Comparison of ENCODE assay signal across 1 cellular context in genomic region chr7:73420016-73420415, GRCh38.
A peak's percentile ranks its signal among the peaks of the same experiment; 100 is the strongest.
TF ChIP-seq lines count a peak whose summit lies in the region.

No MANE protein-coding gene starts in this region.

TF ChIP-seq in IMR-90, 13 proteins besides CTCF, POLR2A, EP300 and RAD21:
- TF ChIP-seq BHLHE40 (IDR thresholded peaks at IDR 0.05; ENCODE audit: low read depth, low read length), result peak; percentile 52; the same call in 1 of the 2 replicates
